ENCODE assay signal across 25 cellular contexts in genomic region chr5:122112733-122113558, GRCh38. TPM values are rescaled to one million over a fixed set of nuclear protein-coding genes. Genes with fewer than 3 reads are reported as not detected.
DNase-seq lines count a peak whose midpoint lies in the region; ATAC-seq, FAIRE-seq and TF ChIP-seq lines count a peak whose summit lies in the region.
"Had no signal": no experiment of that assay in that cellular context is flagged by ENCODE, and none has a peak within 500 bp of the region (broad histone marks: within the 10 kb centered on the region; RNA-seq: fewer than 3 reads in every experiment).

No MANE protein-coding gene starts in this region.

- H3K4me3 ChIP-seq in bronchial epithelial cell (ENCODE audit: low read depth, low read length) (no peak overlapping the region), SK-N-SH (ENCODE audit: low read depth in 2 of 2, low read length in 1 of 2) (no peak overlapping the region)
- H3K4me3 ChIP-seq: BLaER1, MG63, SK-N-MC had no signal

- H2AFZ ChIP-seq in SK-N-SH (ENCODE audit: low read depth), result no peak overlapping the region

- no peak for TF ChIP-seq RAD21 in SK-N-SH (IDR thresholded peaks at IDR 0.05; ENCODE audit: low read length)

- TF ChIP-seq CTCF in bronchial epithelial cell (IDR thresholded peaks at IDR 0.05; ENCODE audit: insufficient read depth, low read length, severe bottlenecking) (no peak), neural crest cell (conservative IDR thresholded peaks at IDR 0.05) (no peak), SK-N-SH (IDR thresholded peaks at IDR 0.05) (no peak)

- ATAC-seq in HG03432 (IDR thresholded peaks at IDR 0.05; ENCODE audit: unreplicated experiment) (peak; percentile 40), GM19452 (IDR thresholded peaks at IDR 0.05; ENCODE audit: unreplicated experiment) (no peak), GM19328 (IDR thresholded peaks at IDR 0.05; ENCODE audit: unreplicated experiment) (no peak)
- ATAC-seq: CD8-positive, alpha-beta T cell had no signal

- POLR2A ChIA-PET in SK-N-SH (lab: Yijun Ruan, JAX), result no interaction called here

- no peaks in the 10 kb centered on the region for H4K20me1 ChIP-seq in SK-N-SH (ENCODE audit: insufficient read depth)
- H4K20me1 ChIP-seq: BLaER1 had no signal

- H3K4me3 Mint-ChIP-seq in neural crest cell, result no peak overlapping the region
- H3K4me3 Mint-ChIP-seq: CD8-positive, alpha-beta T cell had no signal

- H3K9ac ChIP-seq in SK-N-SH, result no peak overlapping the region
- H3K9ac ChIP-seq: BLaER1 had no signal

- no peaks in the 10 kb centered on the region for H3K27me3 Mint-ChIP-seq in neural crest cell (ENCODE audit: low read depth)

- no peaks in the 10 kb centered on the region for H3K27me3 ChIP-seq in bronchial epithelial cell (ENCODE audit: control insufficient read depth, insufficient read depth, low read length)
- no peaks in the 10 kb centered on the region for H3K27me3 ChIP-seq in SK-N-SH (ENCODE audit: insufficient read depth)
- H3K27me3 ChIP-seq: BLaER1, MG63 had no signal

- 81% methylated on average over 5 of the region's 6 CpGs for WGBS in SK-N-SH (ENCODE audit: low lambda C conversion rate)

- H3K27ac ChIP-seq in SK-N-SH (ENCODE audit: low read depth in 2 of 2, low read length in 1 of 2), result no peak overlapping the region
- H3K27ac ChIP-seq: BLaER1, SK-N-MC had no signal

- FAIRE-seq in bronchial epithelial cell (lab: Jason Lieb, UNC), result peak; percentile 40
- FAIRE-seq: D721Med, GM12892 had no signal

- no peaks in the 10 kb centered on the region for H3K79me2 ChIP-seq in SK-N-SH (ENCODE audit: insufficient read depth)

- CTCF ChIA-PET in SK-N-SH (lab: Yijun Ruan, JAX), result interaction anchor here (0.6 to 1.1 kb wide), 2 partner anchors 12 to 24 kb away, joined by 3 read pairs; no protein-coding TSS in a partner anchor

- H3K27ac Mint-ChIP-seq in neural crest cell (ENCODE audit: unreplicated experiment), result peak overlapping the region; percentile 70
- H3K27ac Mint-ChIP-seq: CD8-positive, alpha-beta T cell had no signal

- H3K9me2 ChIP-seq in SK-N-SH, result no peaks in the 10 kb centered on the region; the same call in 1 of the 2 replicates

- H3K36me3 Mint-ChIP-seq in neural crest cell (ENCODE audit: low read depth), result no peaks in the 10 kb centered on the region
- H3K36me3 Mint-ChIP-seq: CD8-positive, alpha-beta T cell had no signal

- DNase-seq in OCI-M2 (lab: John Stamatoyannopoulos, UW; ENCODE audit: unreplicated experiment), result peak; percentile 56
- DNase-seq in bronchial epithelial cell (ENCODE audit: low read depth), result no peak
- DNase-seq in neural crest cell (ENCODE audit: low read depth, low spot score), result no peak
- no peak for DNase-seq in NCI-H2171 treated with DMSO at 0.1 percent for 48 hours (lab: John Stamatoyannopoulos, UW)
- no peak for DNase-seq in SK-N-SH
- DNase-seq: CD8-positive, alpha-beta T cell; GOT3; Kasumi-1; MG63; NCI-H1092 treated with DMSO at 0.1 percent for 48 hours; NCI-H146; NCI-H2029 treated with DMSO at 0.1 percent for 48 hours; NCI-H2171; NCI-H446 treated with DMSO at 0.1 percent for 48 hours; NK-92 treated with Interleukin-12 subunit alpha and Interleukin-12 subunit beta, amount 100 ng/mL, for 24 hours; SHP77 had no signal

- peaks cover 5% of the 10 kb centered on the region for H3K4me1 Mint-ChIP-seq in neural crest cell

- H3K36me3 ChIP-seq in bronchial epithelial cell (ENCODE audit: control insufficient read depth, insufficient read depth, low read length), result no peaks in the 10 kb centered on the region
- H3K36me3 ChIP-seq in SK-N-SH (replicated peaks in 1 of 2; ENCODE audit: control insufficient read depth in 1 of 2, insufficient read depth in 2 of 2, low read length in 1 of 2), result no peaks in the 10 kb centered on the region
- H3K36me3 ChIP-seq: BLaER1, MG63 had no signal

- H3K4me1 ChIP-seq in SK-N-SH (ENCODE audit: control insufficient read depth in 1 of 2, insufficient read depth in 2 of 2, low read depth in 1 of 2, low read length in 1 of 2), result no peaks in the 10 kb centered on the region
- H3K4me1 ChIP-seq: BLaER1 had no signal

- no peak overlapping the region for H3K4me2 ChIP-seq in SK-N-SH
- H3K4me2 ChIP-seq: BLaER1 had no signal

- no peaks in the 10 kb centered on the region for H3K9me3 Mint-ChIP-seq in neural crest cell
- H3K9me3 Mint-ChIP-seq: CD8-positive, alpha-beta T cell had no signal

- H3F3A ChIP-seq in SK-N-SH (replicated peaks; ENCODE audit: insufficient read depth), result no peaks in the 10 kb centered on the region

- TF ChIP-seq EP300 in SK-N-SH (IDR thresholded peaks at IDR 0.05; ENCODE audit: borderline replicate concordance in 1 of 2, low read depth in 1 of 2, low read length in 1 of 2), result no peak

- H3K9me3 ChIP-seq in SK-N-SH, result no peaks in the 10 kb centered on the region
- H3K9me3 ChIP-seq: BLaER1, MG63 had no signal

TF ChIP-seq in SK-N-SH, 30 proteins besides CTCF, POLR2A, EP300 and RAD21:
- TF ChIP-seq USF1 (IDR thresholded peaks at IDR 0.05; ENCODE audit: borderline replicate concordance, low read depth) (no peak), SIN3A (IDR thresholded peaks at IDR 0.05; ENCODE audit: borderline replicate concordance, low read depth, low read length) (no peak), TEAD4 (IDR thresholded peaks at IDR 0.05; ENCODE audit: borderline replicate concordance, insufficient read depth) (no peak), POLR2AphosphoS5 (IDR thresholded peaks at IDR 0.05; ENCODE audit: low read depth, low read length) (no peak), GATA2 (CRISPR knock-in tag; IDR thresholded peaks at IDR 0.05) (no peak), TCF12 (IDR thresholded peaks at IDR 0.05) (no peak), EZH2phosphoT487 (IDR thresholded peaks at IDR 0.05; ENCODE audit: borderline replicate concordance, low read depth) (no peak), SMC3 (IDR thresholded peaks at IDR 0.05; ENCODE audit: low read depth, low read length) (no peak), NRF1 (IDR thresholded peaks at IDR 0.05; ENCODE audit: low read depth, low read length) (no peak)

RNA-seq across cellular contexts. Expression of gene ZNF474, which starts 16.4 kb away (rescaled TPM):
- total RNA-seq in bronchial epithelial cell, result 0.13 and 0.26 TPM in 2 replicates
- total RNA-seq in neural crest cell, result 0.30 and 0.47 TPM in 2 replicates
- polyA plus RNA-seq in SK-N-SH (2012; rRNA removed), result 0.08 and 0.21 TPM in 2 replicates
- 0.10 and 0.13 TPM in 2 replicates for polyA plus RNA-seq in SK-N-SH (2012; cell fraction: cytosol; rRNA removed)
- polyA plus RNA-seq in SK-N-SH (2012; cell fraction: nucleus; rRNA removed), result 0.31 and 0.58 TPM in 2 replicates
- total RNA-seq: A673; CD8-positive, alpha-beta T cell had no signal

RNA-seq across cellular contexts. Expression of gene LOX, which starts 34.9 kb away (rescaled TPM):
- total RNA-seq in bronchial epithelial cell (1.4 and 1.8 TPM in 2 replicates), neural crest cell (1.2 and 1.4 TPM in 2 replicates)
- 36.3 and 50.4 TPM in 2 replicates for polyA plus RNA-seq in SK-N-SH (2012; rRNA removed)
- polyA plus RNA-seq in SK-N-SH (2012; cell fraction: cytosol; rRNA removed), result 30.8 and 41.6 TPM in 2 replicates
- polyA plus RNA-seq in SK-N-SH (2012; cell fraction: nucleus; rRNA removed), result 105 and 108 TPM in 2 replicates
- total RNA-seq: CD8-positive, alpha-beta T cell; HT-29 had no signal
